25 cellular contexts compared by ENCODE assay signal in the genomic region with DNA sequence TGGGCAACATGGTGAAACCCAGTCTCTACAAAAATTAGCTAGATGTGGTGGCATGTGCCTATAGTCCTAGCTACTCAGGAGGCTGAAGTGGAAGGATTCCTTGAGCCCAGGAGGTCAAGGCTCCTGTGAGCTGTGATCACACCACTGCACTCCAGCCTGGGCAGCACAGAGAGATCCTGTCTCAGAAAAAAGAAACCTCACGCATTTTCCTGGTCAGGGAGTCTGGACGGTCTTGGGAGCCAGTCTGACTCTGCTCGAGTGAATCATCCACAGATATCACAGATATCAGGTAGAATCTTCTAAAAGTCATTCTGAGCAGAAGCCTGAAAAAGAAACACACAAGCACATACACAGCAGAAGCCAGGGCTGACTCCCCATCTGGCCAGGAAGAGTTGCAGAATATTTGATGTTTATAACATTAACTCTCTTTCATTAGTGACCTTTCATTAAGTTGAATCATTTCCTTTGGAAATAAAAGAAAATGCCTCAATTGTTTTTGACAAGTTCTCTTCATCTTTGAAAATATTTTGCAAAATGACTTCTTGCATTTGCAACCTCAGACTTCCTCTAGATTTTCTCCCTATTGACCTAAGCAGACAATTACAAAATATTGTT.
"Had no signal": no experiment of that assay in that cellular context is flagged by ENCODE, and none has a peak within 500 bp of the region (broad histone marks: within the 10 kb centered on the region; RNA-seq: fewer than 3 reads in every experiment).

No MANE protein-coding gene starts in this region.

- H3K36me3 Mint-ChIP-seq: memory B cell; natural killer cell; neural progenitor cell; stimulated activated memory B cell treated with anti-CD40 and anti-IgM and Interleukin-4, amounts not matched to agents 10 μg/mL and 1 μg/mL and 100 μg/mL, for 72 hours had no signal

- H3K4me1 ChIP-seq: lower lobe of right lung, neural progenitor cell, parathyroid adenoma, prostate gland, right lobe of liver, uterus had no signal

- FAIRE-seq: keratinocyte had no signal

- H3K4me3 ChIP-seq: coronary artery, dorsolateral prefrontal cortex, gastrocnemius medialis, heart right ventricle, left ventricle myocardium inferior, lower lobe of right lung, neural progenitor cell, prostate gland, right lobe of liver, spleen, tibial artery, upper lobe of left lung, uterus had no signal

- DNase-seq: dorsolateral prefrontal cortex; effector CD8-positive, alpha-beta T cell; gastrocnemius medialis; heart right ventricle; left ventricle myocardium inferior; lower lobe of right lung; natural killer cell; nucleus accumbens; right lobe of liver; spleen; stimulated activated CD4-positive, alpha-beta T cell treated with anti-CD3 and anti-CD28 coated beads, Interleukin-15, amount 100 ng/mL, for 24 hours; stimulated activated CD4-positive, alpha-beta T cell treated with anti-CD3 and anti-CD28 coated beads, Interleukin-1b, Interleukin-23, amount 100 ng/mL, for 48 hours; stimulated activated CD4-positive, alpha-beta T cell treated with anti-CD3 and anti-CD28 coated beads, Interleukin-4, amount 100 ng/mL, for 24 hours; tibial artery; upper lobe of left lung; uterus had no signal

- H3K4me3 Mint-ChIP-seq: memory B cell; mesothelial cell of epicardium; natural killer cell; neural progenitor cell; stimulated activated memory B cell treated with anti-CD40 and anti-IgM and Interleukin-4, amounts not matched to agents 10 μg/mL and 1 μg/mL and 100 μg/mL, for 72 hours; stimulated activated naive CD8-positive, alpha-beta T cell treated with anti-CD3 and anti-CD28 coated beads, Interleukin-15, Interleukin-2, amounts not matched to agents 100 ng/mL and 50 ng/mL, for 24 hours had no signal

- H3K9me3 Mint-ChIP-seq: natural killer cell; stimulated activated naive CD8-positive, alpha-beta T cell treated with anti-CD3 and anti-CD28 coated beads, Interleukin-15, Interleukin-2, amounts not matched to agents 100 ng/mL and 50 ng/mL, for 24 hours had no signal

- H3K9me3 ChIP-seq: lower lobe of right lung, prostate gland, right lobe of liver, upper lobe of left lung, uterus had no signal

- H3K36me3 ChIP-seq: gastrocnemius medialis, heart right ventricle, left ventricle myocardium inferior, lower lobe of right lung, neural progenitor cell, prostate gland, right lobe of liver, spleen, tibial artery, upper lobe of left lung, uterus had no signal

- H3K4me1 Mint-ChIP-seq: memory B cell; mesothelial cell of epicardium; natural killer cell; neural progenitor cell; stimulated activated memory B cell treated with anti-CD40 and anti-IgM and Interleukin-4, amounts not matched to agents 10 μg/mL and 1 μg/mL and 100 μg/mL, for 72 hours had no signal

- H3K27ac Mint-ChIP-seq: memory B cell; mesothelial cell of epicardium; natural killer cell; neural progenitor cell; stimulated activated memory B cell treated with anti-CD40 and anti-IgM and Interleukin-4, amounts not matched to agents 10 μg/mL and 1 μg/mL and 100 μg/mL, for 72 hours; stimulated activated naive CD8-positive, alpha-beta T cell treated with anti-CD3 and anti-CD28 coated beads, Interleukin-15, Interleukin-2, amounts not matched to agents 100 ng/mL and 50 ng/mL, for 24 hours had no signal

- ATAC-seq: gastrocnemius medialis; lower lobe of right lung; natural killer cell; right lobe of liver; stimulated activated memory B cell treated with anti-CD40 and anti-IgM and Interleukin-4, amounts not matched to agents 10 μg/mL and 1 μg/mL and 100 μg/mL, for 72 hours had no signal

- H3K4me2 ChIP-seq: neural progenitor cell had no signal

- H3K27ac ChIP-seq: coronary artery, dorsolateral prefrontal cortex, gastrocnemius medialis, heart right ventricle, left ventricle myocardium inferior, lower lobe of right lung, neural progenitor cell, parathyroid adenoma, prostate gland, right lobe of liver, tibial artery, uterus had no signal

- H3K27me3 Mint-ChIP-seq: stimulated activated naive CD8-positive, alpha-beta T cell treated with anti-CD3 and anti-CD28 coated beads, Interleukin-15, Interleukin-2, amounts not matched to agents 100 ng/mL and 50 ng/mL, for 24 hours had no signal

- H3K27me3 ChIP-seq: dorsolateral prefrontal cortex, gastrocnemius medialis, heart right ventricle, neural progenitor cell, right lobe of liver, tibial artery, upper lobe of left lung, uterus had no signal
